ENCODE assay signal across 11 cellular contexts in genomic region chr2:66481100-66481549, GRCh38. TPM values are rescaled to one million over a fixed set of nuclear protein-coding genes. Genes with fewer than 3 reads are reported as not detected.
DNase-seq lines count a peak whose midpoint lies in the region; TF ChIP-seq lines count a peak whose summit lies in the region.
"Had no signal": no experiment of that assay in that cellular context is flagged by ENCODE, and none has a peak within 500 bp of the region (broad histone marks: within the 10 kb centered on the region; RNA-seq: fewer than 3 reads in every experiment).

No MANE protein-coding gene starts in this region.

- intact Hi-C loops in Calu3 (cut with micrococcal nuclease; ENCODE audit: unreplicated experiment), result no loop called here

- H3K27me3 Mint-ChIP-seq in Calu3 (ENCODE audit: unreplicated experiment) (no peaks in the 10 kb centered on the region), mesothelial cell of epicardium (ENCODE audit: low read depth) (no peaks in the 10 kb centered on the region)
- H3K27me3 Mint-ChIP-seq: CD4-positive, alpha-beta T cell had no signal

- no peaks in the 10 kb centered on the region for H3K9me3 ChIP-seq in ectodermal cell (ENCODE audit: control insufficient read depth, low read length)
- H3K9me3 ChIP-seq: suprapubic skin had no signal

- H3K9me3 Mint-ChIP-seq in Calu3 (ENCODE audit: low read depth, unreplicated experiment) (no peaks in the 10 kb centered on the region), mesothelial cell of epicardium (peaks cover 7% of the 10 kb centered on the region)
- H3K9me3 Mint-ChIP-seq: CD4-positive, alpha-beta T cell had no signal

- peaks cover 7% of the 10 kb centered on the region for H3K4me1 ChIP-seq in ectodermal cell (ENCODE audit: control insufficient read depth, insufficient read depth, low read length)

- DNase-seq in Calu3 (peak; percentile 19), NOMO-1 (lab: John Stamatoyannopoulos, UW; ENCODE audit: unreplicated experiment in 2 of 2) (peak; percentile 41 to 79), mesothelial cell of epicardium (ENCODE audit: low spot score in 2 of 2, unreplicated experiment in 2 of 2) (no peak), COLO668 (lab: John Stamatoyannopoulos, UW; ENCODE audit: unreplicated experiment) (no peak), NCI-H128 (lab: John Stamatoyannopoulos, UW; ENCODE audit: unreplicated experiment) (no peak), T-helper 2 cell (no peak)
- no peak for DNase-seq in activated effector memory CD4-positive, alpha-beta T cell treated with Interleukin-2 at 50 U/mL for 16 hours
- DNase-seq: CD4-positive, alpha-beta T cell; NCI-H187 treated with DMSO at 0.1 percent for 48 hours had no signal

- 52% methylated on average over 2 of the region's 2 CpGs for WGBS in ectodermal cell, 2 experiments

- CTCF ChIA-PET in Calu3 (lab: Charles Lee), result interaction anchor here (0.6 to 0.8 kb wide), 3 partner anchors 61 to 1298 kb away, joined by 3 to 7 read pairs (median 3); no protein-coding TSS in a partner anchor

- H3K4me3 Mint-ChIP-seq in Calu3 (ENCODE audit: low read depth, unreplicated experiment) (no peak overlapping the region), mesothelial cell of epicardium (no peak overlapping the region)
- H3K4me3 Mint-ChIP-seq: CD4-positive, alpha-beta T cell had no signal

- H3K4me3 ChIP-seq in ectodermal cell (ENCODE audit: insufficient read depth, low read depth, low read length), result no peak overlapping the region
- H3K4me3 ChIP-seq: suprapubic skin had no signal

- H3K27ac Mint-ChIP-seq in Calu3 (ENCODE audit: unreplicated experiment), result no peak overlapping the region
- H3K27ac Mint-ChIP-seq in mesothelial cell of epicardium, result peak overlapping the region; percentile 77
- H3K27ac Mint-ChIP-seq: CD4-positive, alpha-beta T cell had no signal

- no peak for TF ChIP-seq CTCF in Calu3 (IDR thresholded peaks at IDR 0.05; ENCODE audit: unreplicated experiment)
- TF ChIP-seq CTCF in mesothelial cell of epicardium (IDR thresholded peaks at IDR 0.05; ENCODE audit: unreplicated experiment), result no peak

- peak overlapping the region; percentile 37 for H3K27ac ChIP-seq in ectodermal cell (ENCODE audit: insufficient read depth, low read depth, low read length, poor library complexity, severe bottlenecking)
- H3K27ac ChIP-seq: suprapubic skin had no signal

- H3K36me3 ChIP-seq in ectodermal cell (ENCODE audit: control insufficient read depth, insufficient read depth, low read length), result no peaks in the 10 kb centered on the region
- H3K36me3 ChIP-seq: suprapubic skin had no signal

- H3K27me3 ChIP-seq in ectodermal cell (ENCODE audit: control insufficient read depth, insufficient read depth, low read length, poor library complexity, severe bottlenecking), result no peaks in the 10 kb centered on the region
- H3K27me3 ChIP-seq: suprapubic skin had no signal

- H3K4me1 Mint-ChIP-seq in Calu3 (ENCODE audit: low read depth, unreplicated experiment) (no peaks in the 10 kb centered on the region), mesothelial cell of epicardium (peaks cover 51% of the 10 kb centered on the region)

- BruUV-seq in Calu3 (replicated peaks; lab: Mats Ljungman, UMichigan), result no TSS peak

- H3K36me3 Mint-ChIP-seq in Calu3 (ENCODE audit: insufficient read depth, unreplicated experiment), result no peaks in the 10 kb centered on the region
- peaks cover 55% of the 10 kb centered on the region for H3K36me3 Mint-ChIP-seq in mesothelial cell of epicardium

RNA-seq across cellular contexts. Expression of gene MEIS1, which starts 46.2 kb away (rescaled TPM):
- 8.1 and 11.5 TPM in 2 replicates for total RNA-seq in Calu3 (2022)
- polyA plus RNA-seq in ectodermal cell (2013, experiment 1 of 4), result 21.8 TPM
- polyA plus RNA-seq in ectodermal cell (2013, experiment 2 of 4), result 16.3 TPM
- polyA plus RNA-seq in ectodermal cell (2013, experiment 3 of 4), result 25.2 TPM
- 23.8 TPM for polyA plus RNA-seq in ectodermal cell (2013, experiment 4 of 4)
- 305 to 324 TPM (median 317 TPM) in 3 replicates for total RNA-seq in mesothelial cell of epicardium
- total RNA-seq: CD4-positive, alpha-beta T cell had no signal

Comparison
In these comparisons a context has a peak if more than half of its experiments do, and no peak if none do; other contexts are left out.
1. DNase-seq: peak in Calu3 (single experiment) and NOMO-1 (2 of 2); none in mesothelial cell of epicardium (0 of 2), COLO668 (single experiment), NCI-H128 (single experiment), T-helper 2 cell (0 of 5) and activated effector memory CD4-positive, alpha-beta T cell treated with Interleukin-2 at 50 U/mL for 16 hours (single experiment).
2. RNA of gene MEIS1, which starts 46.2 kb away (total RNA-seq): 305 to 324 TPM in mesothelial cell of epicardium; 8.1 to 11.5 TPM in Calu3; every median in the first group is over 10 times any median in the second.